Comparison of ENCODE assay signal across 1 cellular context in genomic region chr6:87589693-87590416, GRCh38.
TF ChIP-seq lines count a peak whose summit lies in the region.

TSS of gene ORC3 (plus strand) at chr6:87590135. CDS start at chr6:87590169, 34 bp downstream.
A gene with protein sequence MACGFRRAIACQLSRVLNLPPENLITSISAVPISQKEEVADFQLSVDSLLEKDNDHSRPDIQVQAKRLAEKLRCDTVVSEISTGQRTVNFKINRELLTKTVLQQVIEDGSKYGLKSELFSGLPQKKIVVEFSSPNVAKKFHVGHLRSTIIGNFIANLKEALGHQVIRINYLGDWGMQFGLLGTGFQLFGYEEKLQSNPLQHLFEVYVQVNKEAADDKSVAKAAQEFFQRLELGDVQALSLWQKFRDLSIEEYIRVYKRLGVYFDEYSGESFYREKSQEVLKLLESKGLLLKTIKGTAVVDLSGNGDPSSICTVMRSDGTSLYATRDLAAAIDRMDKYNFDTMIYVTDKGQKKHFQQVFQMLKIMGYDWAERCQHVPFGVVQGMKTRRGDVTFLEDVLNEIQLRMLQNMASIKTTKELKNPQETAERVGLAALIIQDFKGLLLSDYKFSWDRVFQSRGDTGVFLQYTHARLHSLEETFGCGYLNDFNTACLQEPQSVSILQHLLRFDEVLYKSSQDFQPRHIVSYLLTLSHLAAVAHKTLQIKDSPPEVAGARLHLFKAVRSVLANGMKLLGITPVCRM (minus strand): TSS chr6:87589987. CDS start chr6:87589957, 30 bp downstream.

TF ChIP-seq in HepG2, 621 proteins besides CTCF, POLR2A, EP300 and RAD21 (continued from another document):
- no peak for TF ChIP-seq TBP (CRISPR knock-in tag; IDR thresholded peaks at IDR 0.05)
- no peak for TF ChIP-seq TBL1XR1 (IDR thresholded peaks at IDR 0.05; ENCODE audit: borderline replicate concordance, low read length, partially characterized antibody)
- TF ChIP-seq GFI1 (CRISPR knock-in tag; IDR thresholded peaks at IDR 0.05; ENCODE audit: borderline replicate concordance): peak; percentile 67; the same call in 1 of the 2 replicates
- no peak for TF ChIP-seq MAFG (CRISPR knock-in tag; IDR thresholded peaks at IDR 0.05)
- TF ChIP-seq MLX (CRISPR knock-in tag; IDR thresholded peaks at IDR 0.05): peak; percentile 57
- TF ChIP-seq, protein P1, sequence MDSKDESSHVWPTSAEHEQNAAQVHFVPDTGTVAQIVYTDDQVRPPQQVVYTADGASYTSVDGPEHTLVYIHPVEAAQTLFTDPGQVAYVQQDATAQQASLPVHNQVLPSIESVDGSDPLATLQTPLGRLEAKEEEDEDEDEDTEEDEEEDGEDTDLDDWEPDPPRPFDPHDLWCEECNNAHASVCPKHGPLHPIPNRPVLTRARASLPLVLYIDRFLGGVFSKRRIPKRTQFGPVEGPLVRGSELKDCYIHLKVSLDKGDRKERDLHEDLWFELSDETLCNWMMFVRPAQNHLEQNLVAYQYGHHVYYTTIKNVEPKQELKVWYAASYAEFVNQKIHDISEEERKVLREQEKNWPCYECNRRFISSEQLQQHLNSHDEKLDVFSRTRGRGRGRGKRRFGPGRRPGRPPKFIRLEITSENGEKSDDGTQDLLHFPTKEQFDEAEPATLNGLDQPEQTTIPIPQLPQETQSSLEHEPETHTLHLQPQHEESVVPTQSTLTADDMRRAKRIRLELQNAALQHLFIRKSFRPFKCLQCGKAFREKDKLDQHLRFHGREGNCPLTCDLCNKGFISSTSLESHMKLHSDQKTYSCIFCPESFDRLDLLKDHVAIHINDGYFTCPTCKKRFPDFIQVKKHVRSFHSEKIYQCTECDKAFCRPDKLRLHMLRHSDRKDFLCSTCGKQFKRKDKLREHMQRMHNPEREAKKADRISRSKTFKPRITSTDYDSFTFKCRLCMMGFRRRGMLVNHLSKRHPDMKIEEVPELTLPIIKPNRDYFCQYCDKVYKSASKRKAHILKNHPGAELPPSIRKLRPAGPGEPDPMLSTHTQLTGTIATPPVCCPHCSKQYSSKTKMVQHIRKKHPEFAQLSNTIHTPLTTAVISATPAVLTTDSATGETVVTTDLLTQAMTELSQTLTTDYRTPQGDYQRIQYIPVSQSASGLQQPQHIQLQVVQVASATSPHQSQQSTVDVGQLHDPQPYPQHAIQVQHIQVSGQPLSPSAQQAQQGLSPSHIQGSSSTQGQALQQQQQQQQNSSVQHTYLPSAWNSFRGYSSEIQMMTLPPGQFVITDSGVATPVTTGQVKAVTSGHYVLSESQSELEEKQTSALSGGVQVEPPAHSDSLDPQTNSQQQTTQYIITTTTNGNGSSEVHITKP (CRISPR knock-in tag; IDR thresholded peaks at IDR 0.05; ENCODE audit: low read depth): 0 out of 2 replicates have a peak, but pooled peaks have one; percentile 9
